ENCODE assay signal across 1 cellular context in genomic region chr1:150543500-150544143, GRCh38.
A peak's percentile ranks its signal among the peaks of the same experiment; 100 is the strongest.
TF ChIP-seq lines count a peak whose summit lies in the region.

No MANE protein-coding gene starts in this region.

TF ChIP-seq in HepG2, 621 proteins besides CTCF, POLR2A, EP300 and RAD21 (continued from another document and continues in another):
- no peak for TF ChIP-seq FOXO4 (CRISPR knock-in tag; conservative IDR thresholded peaks at IDR 0.05)
- no peak for TF ChIP-seq ZNF501 (CRISPR knock-in tag; IDR thresholded peaks at IDR 0.05)
- TF ChIP-seq MLLT10 (CRISPR knock-in tag; IDR thresholded peaks at IDR 0.05): no peak
- no peak for TF ChIP-seq ZNF703 (CRISPR knock-in tag; IDR thresholded peaks at IDR 0.05; ENCODE audit: borderline replicate concordance)
- TF ChIP-seq TBX2 (CRISPR knock-in tag; IDR thresholded peaks at IDR 0.05; ENCODE audit: borderline replicate concordance): no peak
- no peak for TF ChIP-seq RFX5 (IDR thresholded peaks at IDR 0.05; ENCODE audit: low read depth, low read length)
- TF ChIP-seq LCORL (IDR thresholded peaks at IDR 0.05): no peak
- peak; percentile 90 for TF ChIP-seq LCORL (CRISPR knock-in tag; IDR thresholded peaks at IDR 0.05)
- no peak for TF ChIP-seq ZFP62 (CRISPR knock-in tag; IDR thresholded peaks at IDR 0.05)
- TF ChIP-seq WIZ (CRISPR knock-in tag; IDR thresholded peaks at IDR 0.05): no peak
- TF ChIP-seq ZBTB46 (CRISPR knock-in tag; IDR thresholded peaks at IDR 0.05; ENCODE audit: borderline replicate concordance): no peak
- no peak for TF ChIP-seq GATAD2A (CRISPR knock-in tag; IDR thresholded peaks at IDR 0.05)
- TF ChIP-seq FOXA1 (IDR thresholded peaks at IDR 0.05): no peak
- peak; percentile 22; the same call in 1 of the 2 replicates for TF ChIP-seq FOXA1 (CRISPR knock-in tag; IDR thresholded peaks at IDR 0.05)
- peak; percentile 1; the same call in 1 of the 2 replicates for TF ChIP-seq STAG1 (CRISPR knock-in tag; IDR thresholded peaks at IDR 0.05)
- no peak for TF ChIP-seq ZNF83 (CRISPR knock-in tag; IDR thresholded peaks at IDR 0.05; ENCODE audit: borderline replicate concordance)
- no peak for TF ChIP-seq U2AF1 (optimal IDR thresholded peaks at IDR 0.05; ENCODE audit: low read depth, low read length)
- no peak for TF ChIP-seq ATF1 (CRISPR knock-in tag; IDR thresholded peaks at IDR 0.05)
- no peak for TF ChIP-seq FOXK1 (CRISPR knock-in tag; IDR thresholded peaks at IDR 0.05; ENCODE audit: borderline replicate concordance, low read depth)
- TF ChIP-seq HES4 (CRISPR knock-in tag; IDR thresholded peaks at IDR 0.05; ENCODE audit: borderline replicate concordance): no peak
- no peak for TF ChIP-seq NBN (conservative IDR thresholded peaks at IDR 0.05)
- no peak for TF ChIP-seq ZSCAN5A (CRISPR knock-in tag; IDR thresholded peaks at IDR 0.05; ENCODE audit: borderline replicate concordance)
- peak; percentile 23; the same call in 1 of the 2 replicates for TF ChIP-seq SALL1 (CRISPR knock-in tag; IDR thresholded peaks at IDR 0.05)
- no peak for TF ChIP-seq PRDM15 (CRISPR knock-in tag; IDR thresholded peaks at IDR 0.05)
- TF ChIP-seq NR2F2 (IDR thresholded peaks at IDR 0.05; ENCODE audit: borderline replicate concordance, low read depth): no peak
- no peak for TF ChIP-seq RNF219 (CRISPR knock-in tag; IDR thresholded peaks at IDR 0.05)
- no peak for TF ChIP-seq ZKSCAN8 (CRISPR knock-in tag; IDR thresholded peaks at IDR 0.05; ENCODE audit: borderline replicate concordance)
- TF ChIP-seq HNF1A (IDR thresholded peaks at IDR 0.05; ENCODE audit: low read depth): no peak
- TF ChIP-seq HNF1A (CRISPR knock-in tag; IDR thresholded peaks at IDR 0.05; ENCODE audit: borderline replicate concordance): no peak
- TF ChIP-seq CEBPB (IDR thresholded peaks at IDR 0.05; ENCODE audit: borderline replicate concordance, low read depth, low read length): peak; percentile 57; the same call in 1 of the 2 replicates
- TF ChIP-seq ZMYM4 (CRISPR knock-in tag; IDR thresholded peaks at IDR 0.05): no peak
- TF ChIP-seq ZNF720 (CRISPR knock-in tag; IDR thresholded peaks at IDR 0.05): no peak
- TF ChIP-seq NONO (IDR thresholded peaks at IDR 0.05): no peak
- no peak for TF ChIP-seq NONO (CRISPR knock-in tag; conservative IDR thresholded peaks at IDR 0.05)
- TF ChIP-seq CEBPG (CRISPR knock-in tag; IDR thresholded peaks at IDR 0.05): peak; percentile 71
- no peak; the same call in 1 of the 2 replicates for TF ChIP-seq SOX5 (CRISPR knock-in tag; IDR thresholded peaks at IDR 0.05; ENCODE audit: borderline replicate concordance)
- TF ChIP-seq ISX (CRISPR knock-in tag; conservative IDR thresholded peaks at IDR 0.05): no peak
- no peak for TF ChIP-seq BCLAF1 (IDR thresholded peaks at IDR 0.05)
- TF ChIP-seq ZBTB3 (CRISPR knock-in tag; IDR thresholded peaks at IDR 0.05; ENCODE audit: borderline replicate concordance, low read depth): no peak
- TF ChIP-seq HBP1 (CRISPR knock-in tag; IDR thresholded peaks at IDR 0.05; ENCODE audit: low read depth): no peak
- TF ChIP-seq RFX1 (IDR thresholded peaks at IDR 0.05): peak; percentile 54; the same call in 1 of the 2 replicates
- no peak for TF ChIP-seq SOX6 (IDR thresholded peaks at IDR 0.05)
- TF ChIP-seq SOX6 (CRISPR knock-in tag; IDR thresholded peaks at IDR 0.05): peak; percentile 38
